18 cellular contexts compared by ENCODE assay signal in the genomic region with DNA sequence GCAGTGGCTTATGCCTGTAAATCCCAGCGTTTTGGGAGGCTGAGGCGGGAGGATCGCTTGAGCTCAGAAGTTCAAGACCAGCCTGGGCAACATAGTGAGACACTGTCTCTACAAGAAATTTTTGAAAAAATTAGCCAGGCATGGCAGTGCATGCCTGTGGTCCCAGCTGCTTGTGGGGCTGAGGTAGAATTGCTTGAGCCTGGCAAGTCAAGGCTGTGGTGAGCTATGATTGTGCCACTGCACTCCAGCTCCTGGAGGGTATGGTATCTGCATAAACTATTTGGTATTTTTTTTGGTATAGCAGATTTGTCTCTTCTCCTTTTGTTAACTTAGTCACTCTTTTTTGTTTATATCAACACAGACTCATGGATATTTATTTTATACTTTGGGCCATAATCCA.
"Had no signal": no experiment of that assay in that cellular context is flagged by ENCODE, and none has a peak within 500 bp of the region (broad histone marks: within the 10 kb centered on the region; RNA-seq: fewer than 3 reads in every experiment).

No MANE protein-coding gene starts in this region.

- ATAC-seq: foreskin keratinocyte; naive thymus-derived CD4-positive, alpha-beta T cell; sciatic nerve; stimulated activated naive B cell treated with anti-CD40 and anti-IgM and Interleukin-4, amounts not matched to agents 10 μg/mL and 1 μg/mL and 100 μg/mL, for 72 hours; stimulated activated naive CD8-positive, alpha-beta T cell treated with anti-CD3 and anti-CD28 coated beads, Interleukin-15, amount 100 ng/mL, for 72 hours had no signal

- H3K9me3 ChIP-seq: prostate gland, testis, tibial nerve had no signal

- H3K4me3 ChIP-seq: hepatocyte, prostate gland, skin epidermis, testis, tibial nerve had no signal

- FAIRE-seq: colon had no signal

- H3K9ac ChIP-seq: parathyroid adenoma had no signal

- H3K27ac ChIP-seq: foreskin keratinocyte, hepatocyte, parathyroid adenoma, prostate gland, skin epidermis, testis, tibial nerve had no signal

- H3K4me2 ChIP-seq: hepatocyte had no signal

- H3K36me3 ChIP-seq: prostate gland, tibial nerve had no signal

- DNase-seq: foreskin keratinocyte; head of caudate nucleus; mesendoderm; naive thymus-derived CD4-positive, alpha-beta T cell; nephron progenitor cell; retina; stimulated activated CD4-positive, alpha-beta T cell treated with anti-CD3 and anti-CD28 coated beads, Interleukin-2, amount 100 ng/mL, for 24 hours; stimulated activated CD4-positive, alpha-beta T cell treated with anti-CD3 and anti-CD28 coated beads, Interleukin-4, amount 100 ng/mL, for 4 hours; stimulated activated naive B cell treated with anti-CD40 and anti-IgM and Interleukin-4, amounts not matched to agents 10 μg/mL and 1 μg/mL and 100 μg/mL, for 72 hours; stimulated activated naive CD8-positive, alpha-beta T cell treated with anti-CD3 and anti-CD28 coated beads, Interleukin-15, amount 100 ng/mL, for 72 hours; testis had no signal

- H2AFZ ChIP-seq: hepatocyte, parathyroid adenoma had no signal

- H3K27me3 ChIP-seq: foreskin keratinocyte, hepatocyte, testis, tibial nerve had no signal

- H3K79me2 ChIP-seq: hepatocyte, parathyroid adenoma had no signal

- H3K4me1 ChIP-seq: parathyroid adenoma, prostate gland, testis had no signal
